21 cellular contexts compared by ENCODE assay signal in the genomic region with DNA sequence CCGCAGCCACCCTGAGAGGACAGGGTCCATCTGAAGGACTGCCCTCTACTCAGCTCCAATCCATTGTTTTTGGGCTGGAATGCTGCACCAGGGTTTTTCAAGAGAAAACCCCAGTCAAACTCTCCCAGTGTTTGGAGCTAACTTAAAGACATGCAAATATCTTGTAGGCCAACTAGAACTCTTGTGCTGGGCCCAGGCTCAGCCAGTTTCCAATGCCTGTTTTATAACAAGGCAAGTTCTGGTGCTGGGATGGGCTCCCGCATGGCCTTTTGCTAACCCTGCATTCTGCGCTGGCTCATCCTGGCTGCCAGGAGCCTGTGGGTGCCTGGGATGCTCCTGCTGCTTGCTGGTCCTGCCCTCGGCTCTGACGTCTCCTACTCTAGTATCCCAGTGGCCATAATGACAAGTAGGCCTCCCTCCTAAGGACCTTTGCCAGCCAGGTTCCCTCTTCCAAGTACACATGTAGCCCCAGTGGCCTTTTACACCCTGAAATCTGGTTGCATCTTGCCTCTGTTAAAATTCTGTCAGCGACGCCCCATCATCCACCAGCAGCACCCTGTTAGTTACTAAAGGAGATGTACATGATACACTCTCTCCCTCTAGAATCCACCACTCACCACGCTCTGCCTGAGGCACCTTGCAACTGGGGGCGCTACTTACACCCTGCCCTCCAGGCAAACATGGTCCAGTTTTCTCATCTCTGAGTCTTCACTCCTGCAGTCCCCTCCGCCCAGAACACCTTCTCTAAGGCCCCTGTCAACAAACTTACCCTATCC. TPM values are rescaled to one million over a fixed set of nuclear protein-coding genes. Genes with fewer than 3 reads are reported as not detected.
DNase-seq lines count a peak whose midpoint lies in the region; ATAC-seq and TF ChIP-seq lines count a peak whose summit lies in the region.
"Had no signal": no experiment of that assay in that cellular context is flagged by ENCODE, and none has a peak within 500 bp of the region (broad histone marks: within the 10 kb centered on the region; RNA-seq: fewer than 3 reads in every experiment).

No MANE protein-coding gene starts in this region.

- no peak for DNase-seq in CD8-positive, alpha-beta T cell
- DNase-seq in GM23338 (ENCODE audit: low spot score) (peak; percentile 6), immature natural killer cell (no peak), neuronal stem cell (ENCODE audit: low spot score) (no peak)
- DNase-seq in activated naive CD4-positive, alpha-beta T cell (lab: John Stamatoyannopoulos, UW) = no peak
- DNase-seq: activated CD4-positive, alpha-beta T cell treated with anti-CD3 and anti-CD28 coated beads, Interleukin-2, amount 50 U/mL, for 48 hours; activated CD4-positive, CD25-positive, alpha-beta regulatory T cell; adrenal gland; glutamatergic neuron; kidney; NCI-H1436; NCI-H2107; NCI-H446; SJCRH30; stimulated activated naive CD4-positive, alpha-beta T cell treated with Interleukin-2 at 50 U/mL for 16 hours had no signal

- peaks cover 13% of the 10 kb centered on the region for H3K4me1 ChIP-seq in CD8-positive, alpha-beta T cell (ENCODE audit: insufficient read depth, low read length)
- no peaks in the 10 kb centered on the region; the same call in 1 of the 2 replicates for H3K4me1 ChIP-seq in GM23338 (ENCODE audit: insufficient read depth)
- peaks cover 0 to 3% of the 10 kb centered on the region in 2 donors for H3K4me1 ChIP-seq in neuronal stem cell (ENCODE audit: control insufficient read depth in 2 of 2, insufficient read depth in 1 of 2, low read depth in 1 of 2, low read length in 2 of 2)

- H3K18ac ChIP-seq in neuronal stem cell (ENCODE audit: low read length) = peak overlapping the region; percentile 15

- no peaks in the 10 kb centered on the region for H3K9me3 Mint-ChIP-seq in CD8-positive, alpha-beta T cell
- H3K9me3 Mint-ChIP-seq in GM23338 = no peaks in the 10 kb centered on the region
- no peaks in the 10 kb centered on the region for H3K9me3 Mint-ChIP-seq in immature natural killer cell

- H4K8ac ChIP-seq in neuronal stem cell (ENCODE audit: low read depth, low read length) = no peak overlapping the region

- H4K91ac ChIP-seq in neuronal stem cell (ENCODE audit: low read depth, low read length, poor library complexity) = no peak overlapping the region

- no peaks in the 10 kb centered on the region for H3K9me2 ChIP-seq in GM23338 (ENCODE audit: insufficient read depth)

- H3K9me3 ChIP-seq in CD8-positive, alpha-beta T cell (ENCODE audit: low read length) = no peaks in the 10 kb centered on the region
- no peaks in the 10 kb centered on the region for H3K9me3 ChIP-seq in neuronal stem cell (replicated peaks in 1 of 2; ENCODE audit: control insufficient read depth in 2 of 2, insufficient read depth in 1 of 2, low read depth in 1 of 2, low read length in 2 of 2)
- H3K9me3 ChIP-seq: adrenal gland, body of pancreas, SJCRH30 had no signal

- no peaks in the 10 kb centered on the region for H3K27me3 ChIP-seq in CD8-positive, alpha-beta T cell (ENCODE audit: insufficient read depth, low read length)
- H3K27me3 ChIP-seq in GM23338 (ENCODE audit: insufficient read depth) (peaks cover 19% of the 10 kb centered on the region), neuronal stem cell (ENCODE audit: control insufficient read depth in 3 of 3, insufficient read depth in 3 of 3, low read depth in 1 of 3, low read length in 3 of 3) (peaks cover 0 to 45% (median 16%) of the 10 kb centered on the region in 3 experiments)
- H3K27me3 ChIP-seq: adrenal gland, body of pancreas, SJCRH30 had no signal

- peak overlapping the region; percentile 54 for H3K4me3 Mint-ChIP-seq in CD8-positive, alpha-beta T cell
- H3K4me3 Mint-ChIP-seq in GM23338 (no peak overlapping the region; the same call in 1 of the 3 replicates), immature natural killer cell (peak overlapping the region; percentile 1 to 65 (median 30))

- no peaks in the 10 kb centered on the region for H3K79me1 ChIP-seq in neuronal stem cell (ENCODE audit: low read depth, low read length)

- no peak overlapping the region for H3K4ac ChIP-seq in neuronal stem cell (ENCODE audit: low read length)

- no peaks in the 10 kb centered on the region for H4K20me1 ChIP-seq in GM23338 (replicated peaks; ENCODE audit: insufficient read depth)

- H2BK120ac ChIP-seq in neuronal stem cell (ENCODE audit: low read depth, low read length) = no peak overlapping the region

- H3K14ac ChIP-seq in neuronal stem cell (ENCODE audit: low read length) = no peak overlapping the region

- peak overlapping the region; percentile 79; the same call in 1 of the 2 replicates for H3K4me2 ChIP-seq in GM23338
- no peak overlapping the region for H3K4me2 ChIP-seq in neuronal stem cell (ENCODE audit: insufficient read depth, low read length, poor library complexity, severe bottlenecking)

- H3K36me3 Mint-ChIP-seq in CD8-positive, alpha-beta T cell = no peaks in the 10 kb centered on the region
- H3K36me3 Mint-ChIP-seq in GM23338 (ENCODE audit: low read depth) = no peaks in the 10 kb centered on the region
- H3K36me3 Mint-ChIP-seq in immature natural killer cell = no peaks in the 10 kb centered on the region

- CTCF ChIA-PET in CD8-positive, alpha-beta T cell (lab: Charles Lee) = interaction anchor here (0.7 to 3.5 kb wide), 4 partner anchors 10 to 1200 kb away, joined by 3 to 15 read pairs (median 4); no protein-coding TSS in a partner anchor

- POLR2A ChIA-PET in CD8-positive, alpha-beta T cell (lab: Charles Lee) = no interaction called here

- intact Hi-C loops in CD8-positive, alpha-beta T cell (cut with DNase I, micrococcal nuclease) = loop anchor here (2.0 to 5.0 kb wide), 5 partner anchors 439 to 1509 kb away; a partner anchor contains a TSS

- no peaks in the 10 kb centered on the region for H3K36me3 ChIP-seq in CD8-positive, alpha-beta T cell (ENCODE audit: insufficient read depth, low read length)
- H3K36me3 ChIP-seq in GM23338 (ENCODE audit: insufficient read depth) (no peaks in the 10 kb centered on the region), neuronal stem cell (replicated peaks in 1 of 2; ENCODE audit: control insufficient read depth in 2 of 2, insufficient read depth in 2 of 2, low read length in 2 of 2) (no peaks in the 10 kb centered on the region)
- H3K36me3 ChIP-seq: adrenal gland, SJCRH30 had no signal

- no peak overlapping the region for H3K27ac Mint-ChIP-seq in CD8-positive, alpha-beta T cell
- H3K27ac Mint-ChIP-seq in GM23338 (no peak overlapping the region), immature natural killer cell (no peak overlapping the region)

- H2BK12ac ChIP-seq in neuronal stem cell (ENCODE audit: low read length) = no peak overlapping the region

- ATAC-seq in CD8-positive, alpha-beta T cell = no peak
- peak; percentile 9; the same call in 2 of the 3 replicates for ATAC-seq in GM23338
- no peak for ATAC-seq in HG03571 (IDR thresholded peaks at IDR 0.05; ENCODE audit: unreplicated experiment)
- no peak for ATAC-seq in GM21390 (IDR thresholded peaks at IDR 0.05; ENCODE audit: unreplicated experiment)
- ATAC-seq: HCT116 had no signal

- no peak overlapping the region for H2BK15ac ChIP-seq in neuronal stem cell (ENCODE audit: low read length)

- peaks cover 8% of the 10 kb centered on the region for H3K27me3 Mint-ChIP-seq in CD8-positive, alpha-beta T cell (ENCODE audit: low read depth)
- H3K27me3 Mint-ChIP-seq in GM23338 (ENCODE audit: insufficient read depth, low read depth, poor library complexity) = peaks cover 12% of the 10 kb centered on the region
- peaks cover 0 to 7% (median 7%) of the 10 kb centered on the region in 3 donors for H3K27me3 Mint-ChIP-seq in immature natural killer cell (ENCODE audit: low read depth in 3 of 3)

- H3F3A ChIP-seq in GM23338 (replicated peaks; ENCODE audit: low read depth) = peaks cover 6% of the 10 kb centered on the region; the same call in 1 of the 2 replicates

- H2AK5ac ChIP-seq in neuronal stem cell (ENCODE audit: low read depth, low read length) = no peak overlapping the region

- peak overlapping the region; percentile 6 for H3K9ac ChIP-seq in neuronal stem cell (ENCODE audit: low read depth, low read length, poor library complexity)

- H3K4me3 ChIP-seq in CD8-positive, alpha-beta T cell (ENCODE audit: low read depth, low read length) = no peak overlapping the region
- H3K4me3 ChIP-seq in GM23338 = 0 out of 2 replicates have a peak overlapping the region, but pooled peaks have one; percentile 75
- H3K4me3 ChIP-seq in neuronal stem cell (ENCODE audit: low read length in 2 of 2) = no peak overlapping the region
- H3K4me3 ChIP-seq: body of pancreas had no signal

- H3K23ac ChIP-seq in neuronal stem cell (ENCODE audit: low read depth, low read length, poor library complexity) = no peak overlapping the region

- no peaks in the 10 kb centered on the region for H3K79me2 ChIP-seq in GM23338 (replicated peaks; ENCODE audit: insufficient read depth)

- WGBS in neuronal stem cell (ENCODE audit: extremely low coverage in 2 of 2, insufficient read length in 2 of 2, insufficient replicate concordance in 1 of 2), 2 donors = no CpG with 5 or more reads among the region's 10 CpGs

- no peak overlapping the region for H3K27ac ChIP-seq in CD8-positive, alpha-beta T cell (ENCODE audit: low read depth, low read length)
- H3K27ac ChIP-seq in GM23338 (ENCODE audit: low read depth) (no peak overlapping the region), neuronal stem cell (replicated peaks; ENCODE audit: low read length) (no peak overlapping the region)
- H3K27ac ChIP-seq: adrenal gland, body of pancreas, C4-2B, SJCRH30 had no signal

- no peak overlapping the region for H2BK5ac ChIP-seq in neuronal stem cell (ENCODE audit: low read length)

- H2AFZ ChIP-seq in GM23338 (peak overlapping the region; percentile 96; the same call in 1 of the 2 replicates), neuronal stem cell (ENCODE audit: low read length) (no peak overlapping the region)

- no peak for TF ChIP-seq CTCF in CD8-positive, alpha-beta T cell (IDR thresholded peaks at IDR 0.05)
- no peak for TF ChIP-seq CTCF in GM23338 (conservative IDR thresholded peaks at IDR 0.05; ENCODE audit: low read depth in 2 of 2)

- H3K4me1 Mint-ChIP-seq in CD8-positive, alpha-beta T cell (ENCODE audit: low read depth) = peaks cover 14% of the 10 kb centered on the region
- H3K4me1 Mint-ChIP-seq in GM23338 (peaks cover 12% of the 10 kb centered on the region), immature natural killer cell (peaks cover 6% of the 10 kb centered on the region in 2 donors)

TF ChIP-seq in GM23338, 12 proteins besides CTCF, POLR2A, EP300 and RAD21 (continues in another document):
- TF ChIP-seq NANOG (IDR thresholded peaks at IDR 0.05; ENCODE audit: borderline replicate concordance) (no peak), CREB1 (CRISPR knock-in tag; IDR thresholded peaks at IDR 0.05; ENCODE audit: low read depth) (no peak), JUNB (IDR thresholded peaks at IDR 0.05; ENCODE audit: unreplicated experiment) (no peak), POLR2AphosphoS5 (IDR thresholded peaks at IDR 0.05; ENCODE audit: low read depth) (no peak), EZH2phosphoT487 (IDR thresholded peaks at IDR 0.05; ENCODE audit: unreplicated experiment) (no peak)

RNA-seq across cellular contexts. Expression of a gene that starts 30.5 kb away (rescaled TPM):
- total RNA-seq in CD8-positive, alpha-beta T cell = 1 to 10 TPM; 1.1 to 1.3 TPM
- total RNA-seq in GM23338 (2014; rRNA removed; shearing (Covaris generic)) = 2.9 and 3.9 TPM in 2 replicates
- polyA plus RNA-seq in GM23338 (2016; fragmentation: Nextera tagmentation; extraction: Ambion mirVana) (1.2 and 1.4 TPM in 2 replicates), immature natural killer cell (under 1 TPM in 2 of 3 donors, not detected in 1; 0.46 to 0.53 TPM)
- 18.7 TPM for polyA plus RNA-seq in neuronal stem cell (2013, experiment 1 of 2)
- polyA plus RNA-seq in neuronal stem cell (2013, experiment 2 of 2) = 19.0 TPM
- total RNA-seq: GM12878 had no signal
